Comparison of ENCODE assay signal across 1 cellular context in genomic region chr14:35419429-35419841, GRCh38.
TF ChIP-seq lines count a peak whose summit lies in the region.

No MANE protein-coding gene starts in this region.

TF ChIP-seq in HepG2, 621 proteins besides CTCF, POLR2A, EP300 and RAD21 (continued from another document and continues in another):
- TF ChIP-seq PAXIP1 (CRISPR knock-in tag; conservative IDR thresholded peaks at IDR 0.05) (no peak), ZNF800 (CRISPR knock-in tag; IDR thresholded peaks at IDR 0.05) (no peak), ZNF496 (CRISPR knock-in tag; IDR thresholded peaks at IDR 0.05; ENCODE audit: insufficient replicate concordance) (no peak), ZNF274 (CRISPR knock-in tag; IDR thresholded peaks at IDR 0.05) (0 out of 2 replicates have a peak, but pooled peaks have one; percentile 50), ATM (IDR thresholded peaks at IDR 0.05; ENCODE audit: borderline replicate concordance) (no peak), ZNF362 (CRISPR knock-in tag; IDR thresholded peaks at IDR 0.05; ENCODE audit: borderline replicate concordance) (peak; percentile 81; the same call in 1 of the 2 replicates), E2F5 (CRISPR knock-in tag; conservative IDR thresholded peaks at IDR 0.05) (no peak), RXRA (CRISPR knock-in tag; IDR thresholded peaks at IDR 0.05) (peak; percentile 35; the same call in 1 of the 2 replicates), ZNF343 (CRISPR knock-in tag; IDR thresholded peaks at IDR 0.05) (no peak), CEBPG (CRISPR knock-in tag; IDR thresholded peaks at IDR 0.05) (peak; percentile 9; the same call in 1 of the 2 replicates), PHF21A (CRISPR knock-in tag; IDR thresholded peaks at IDR 0.05) (no peak), KMT2A (CRISPR knock-in tag; IDR thresholded peaks at IDR 0.05) (0 out of 2 replicates have a peak, but pooled peaks have one; percentile 41), U2AF1 (optimal IDR thresholded peaks at IDR 0.05; ENCODE audit: low read depth, low read length) (no peak), ZNF598 (CRISPR knock-in tag; IDR thresholded peaks at IDR 0.05; ENCODE audit: borderline replicate concordance) (peak; percentile 51; the same call in 1 of the 2 replicates), HOXA5 (CRISPR knock-in tag; IDR thresholded peaks at IDR 0.05) (0 out of 2 replicates have a peak, but pooled peaks have one; percentile 27), FOXJ3 (CRISPR knock-in tag; IDR thresholded peaks at IDR 0.05; ENCODE audit: borderline replicate concordance) (0 out of 2 replicates have a peak, but pooled peaks have one; percentile 25), ZNF580 (CRISPR knock-in tag; IDR thresholded peaks at IDR 0.05; ENCODE audit: borderline replicate concordance, low read depth) (peak; percentile 42; the same call in 1 of the 2 replicates), ZFX (CRISPR knock-in tag; IDR thresholded peaks at IDR 0.05; ENCODE audit: low read depth) (no peak), SP140L (CRISPR knock-in tag; IDR thresholded peaks at IDR 0.05; ENCODE audit: borderline replicate concordance) (no peak), ZNF292 (CRISPR knock-in tag; IDR thresholded peaks at IDR 0.05; ENCODE audit: borderline replicate concordance, low read depth) (peak; percentile 44; the same call in 1 of the 2 replicates), SNAPC2 (CRISPR knock-in tag; IDR thresholded peaks at IDR 0.05) (no peak), XRCC5 (optimal IDR thresholded peaks at IDR 0.05; ENCODE audit: low read length) (no peak), DNMT3B (CRISPR knock-in tag; conservative IDR thresholded peaks at IDR 0.05) (no peak), NFAT5 (CRISPR knock-in tag; IDR thresholded peaks at IDR 0.05) (0 out of 2 replicates have a peak, but pooled peaks have one; percentile 55), MAZ (IDR thresholded peaks at IDR 0.05; ENCODE audit: borderline replicate concordance, low read depth, low read length) (no peak), MAZ (CRISPR knock-in tag; IDR thresholded peaks at IDR 0.05; ENCODE audit: low read depth) (no peak), ZBTB40 (IDR thresholded peaks at IDR 0.05) (no peak), ZBTB40 (CRISPR knock-in tag; IDR thresholded peaks at IDR 0.05) (no peak), HMGXB4 (CRISPR knock-in tag; IDR thresholded peaks at IDR 0.05; ENCODE audit: borderline replicate concordance in 1 of 2, low read depth in 1 of 2) (0 out of 4 replicates have a peak, but pooled peaks of 1 of the 2 experiments have one; percentile 32)
